In the genomic region with DNA sequence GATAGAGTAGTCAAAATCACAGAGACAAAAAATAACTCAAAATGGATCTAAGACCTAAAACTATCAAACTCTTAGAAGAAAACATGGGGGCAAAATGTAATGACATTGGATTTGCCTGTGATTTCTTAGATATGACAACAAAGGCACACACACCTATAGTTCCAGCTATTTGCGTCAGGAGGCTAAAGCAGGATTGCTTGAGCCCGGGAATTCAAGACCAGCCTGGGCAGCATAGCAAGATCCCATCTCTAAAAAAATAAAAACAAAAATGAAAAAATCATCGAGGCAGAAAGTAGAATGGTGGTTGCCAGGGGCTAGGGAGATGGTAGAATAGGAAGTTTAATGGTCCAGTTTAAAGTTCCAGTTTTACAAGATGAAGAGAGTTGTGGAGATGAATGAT, we compare ENCODE assay signal across 22 cellular contexts.
DNase-seq lines count a peak whose midpoint lies in the region; ATAC-seq, FAIRE-seq and TF ChIP-seq lines count a peak whose summit lies in the region.
"Had no signal": no experiment of that assay in that cellular context is flagged by ENCODE, and none has a peak within 500 bp of the region (broad histone marks: within the 10 kb centered on the region; RNA-seq: fewer than 3 reads in every experiment).

No MANE protein-coding gene starts in this region.

- WGBS in HepG2 (ENCODE audit: low lambda C conversion rate) = 80% methylated on average over 3 of the region's 3 CpGs
- WGBS in right lobe of liver (ENCODE audit: insufficient coverage, low coverage, low lambda C conversion rate, missing lambda C conversion rate) = 97% methylated on average over 3 of the region's 3 CpGs
- 81% methylated on average over 3 of the region's 3 CpGs for WGBS in K562 (ENCODE audit: insufficient coverage, low coverage, missing lambda C conversion rate)
- WGBS in mesenchymal stem cell = 96% methylated on average over 2 of the region's 3 CpGs

- no peak overlapping the region for H2BK120ac ChIP-seq in mesenchymal stem cell (ENCODE audit: low read depth, low read length)

- no peaks in the 10 kb centered on the region for H3K27me3 Mint-ChIP-seq in WTC11 (ENCODE audit: low read depth)
- H3K27me3 Mint-ChIP-seq: B cell; CD4-positive, alpha-beta T cell had no signal

- no peak overlapping the region for H3K4ac ChIP-seq in mesenchymal stem cell (ENCODE audit: low read depth in 1 of 2, low read length in 2 of 2)

- H3K9me3 ChIP-seq in HepG2 (ENCODE audit: low read length) (no peaks in the 10 kb centered on the region), right lobe of liver (no peaks in the 10 kb centered on the region), K562 (replicated peaks; ENCODE audit: control insufficient read depth, insufficient read depth, low read depth, low read length) (no peaks in the 10 kb centered on the region), mesenchymal stem cell (ENCODE audit: control insufficient read depth, low read length) (no peaks in the 10 kb centered on the region)
- H3K9me3 ChIP-seq: A549; BLaER1 treated with 17β-estradiol and CSF1 and Interleukin-3, amounts not matched to agents 10 nM and 100 nM; Caco-2 had no signal

- H3K27ac ChIP-seq in HepG2 (ENCODE audit: extremely low read length, insufficient read depth, low read length) (no peak overlapping the region), right lobe of liver (no peak overlapping the region), K562 (ENCODE audit: extremely low read depth, low read depth, low read length) (no peak overlapping the region), mesenchymal stem cell (ENCODE audit: low read length, poor library complexity, severe bottlenecking) (no peak overlapping the region)
- H3K27ac ChIP-seq: 22Rv1; A549; BLaER1 treated with 17β-estradiol and CSF1 and Interleukin-3, amounts not matched to agents 10 nM and 100 nM; C4-2B had no signal

- H4K8ac ChIP-seq in mesenchymal stem cell (ENCODE audit: low read length) = no peak overlapping the region

- no peak overlapping the region for H2BK5ac ChIP-seq in mesenchymal stem cell (ENCODE audit: low read depth, low read length, poor library complexity, severe bottlenecking)

- H3K9ac ChIP-seq in HepG2 (ENCODE audit: insufficient read depth, low read depth, low read length) = no peak overlapping the region
- no peak overlapping the region for H3K9ac ChIP-seq in K562 (ENCODE audit: insufficient read depth in 1 of 2, low read depth in 2 of 2, low read length in 2 of 2)
- H3K9ac ChIP-seq in mesenchymal stem cell (ENCODE audit: low read length) = no peak overlapping the region
- H3K9ac ChIP-seq: BLaER1 treated with 17β-estradiol and CSF1 and Interleukin-3, amounts not matched to agents 10 nM and 100 nM had no signal

- TF ChIP-seq POLR2A in HepG2 (IDR thresholded peaks at IDR 0.05; ENCODE audit: insufficient read depth in 1 of 2, low read depth in 2 of 2, low read length in 2 of 2) = no peak
- TF ChIP-seq POLR2A in right lobe of liver (IDR thresholded peaks at IDR 0.05) = no peak
- TF ChIP-seq POLR2A in K562 (conservative IDR thresholded peaks at IDR 0.05) = no peak

- H3K4me3 Mint-ChIP-seq in WTC11 = no peak overlapping the region
- H3K4me3 Mint-ChIP-seq: B cell; CD4-positive, alpha-beta T cell; CD8-positive, alpha-beta T cell had no signal

- peaks cover 6% of the 10 kb centered on the region; the same call in 1 of the 2 replicates for H3K9me3 Mint-ChIP-seq in WTC11
- H3K9me3 Mint-ChIP-seq: CD4-positive, alpha-beta T cell; CD8-positive, alpha-beta T cell had no signal

- TF ChIP-seq CTCF in HepG2 (CRISPR knock-in tag; IDR thresholded peaks at IDR 0.05) = no peak
- no peak for TF ChIP-seq CTCF in right lobe of liver (IDR thresholded peaks at IDR 0.05)
- TF ChIP-seq CTCF in WTC11 (IDR thresholded peaks at IDR 0.05) = no peak
- TF ChIP-seq CTCF in K562 (IDR thresholded peaks at IDR 0.05 in 2 of 3, conservative IDR thresholded peaks at IDR 0.05 in 1 of 3; ENCODE audit: insufficient read depth in 2 of 3, low read depth in 1 of 3, low read length in 3 of 3) = no peak

- H3K9me1 ChIP-seq in K562 (ENCODE audit: control insufficient read depth, insufficient read depth, low read length) = peaks cover 5% of the 10 kb centered on the region

- H2AFZ ChIP-seq in HepG2 (ENCODE audit: low read length) (no peak overlapping the region), K562 (ENCODE audit: low read depth, low read length) (no peak overlapping the region), mesenchymal stem cell (ENCODE audit: low read depth, low read length) (no peak overlapping the region)

- no peak overlapping the region for H3K27ac Mint-ChIP-seq in WTC11
- H3K27ac Mint-ChIP-seq: B cell; CD4-positive, alpha-beta T cell; CD8-positive, alpha-beta T cell had no signal

- no peak for TF ChIP-seq RAD21 in HepG2 (CRISPR knock-in tag; IDR thresholded peaks at IDR 0.05)
- TF ChIP-seq RAD21 in K562 (CRISPR knock-in tag; conservative IDR thresholded peaks at IDR 0.05 in 1 of 2, IDR thresholded peaks at IDR 0.05 in 1 of 2) = no peak

- H3K23ac ChIP-seq in mesenchymal stem cell (ENCODE audit: low read length in 2 of 2) = no peak overlapping the region

- H4K91ac ChIP-seq in mesenchymal stem cell (ENCODE audit: low read length) = no peak overlapping the region

- H3K79me2 ChIP-seq in HepG2 (ENCODE audit: insufficient read depth, low read length) = no peaks in the 10 kb centered on the region
- H3K79me2 ChIP-seq in K562 (ENCODE audit: control insufficient read depth, insufficient read depth, low read length) = no peaks in the 10 kb centered on the region

- H3K27me3 ChIP-seq in HepG2 (ENCODE audit: control insufficient read depth in 1 of 2, insufficient read depth in 2 of 2, low read length in 2 of 2) = no peaks in the 10 kb centered on the region
- H3K27me3 ChIP-seq in right lobe of liver = no peaks in the 10 kb centered on the region
- no peaks in the 10 kb centered on the region for H3K27me3 ChIP-seq in K562 (ENCODE audit: control insufficient read depth in 2 of 2, insufficient read depth in 2 of 2, low read length in 2 of 2)
- H3K27me3 ChIP-seq in mesenchymal stem cell (ENCODE audit: control insufficient read depth in 1 of 2, insufficient read depth in 1 of 2, low read length in 2 of 2) = no peaks in the 10 kb centered on the region
- H3K27me3 ChIP-seq: BLaER1 treated with 17β-estradiol and CSF1 and Interleukin-3, amounts not matched to agents 10 nM and 100 nM had no signal

- peaks cover 3 to 27% of the 10 kb centered on the region in 2 experiments for H3K36me3 ChIP-seq in HepG2 (replicated peaks in 1 of 2; ENCODE audit: control insufficient read depth in 1 of 2, insufficient read depth in 2 of 2, low read length in 2 of 2)
- H3K36me3 ChIP-seq in right lobe of liver = peaks cover 0 to 4% (median 1%) of the 10 kb centered on the region in 4 donors
- peaks cover 42% of the 10 kb centered on the region for H3K36me3 ChIP-seq in K562 (ENCODE audit: control insufficient read depth, insufficient read depth, low read length)
- peaks cover 3 to 65% of the 10 kb centered on the region in 2 experiments for H3K36me3 ChIP-seq in mesenchymal stem cell (ENCODE audit: control insufficient read depth in 1 of 2, insufficient read depth in 2 of 2, low read depth in 1 of 2, low read length in 2 of 2)

- TF ChIP-seq EP300 in HepG2 (IDR thresholded peaks at IDR 0.05; ENCODE audit: low read depth in 2 of 2, low read length in 2 of 2) (no peak), HepG2 (CRISPR knock-in tag; IDR thresholded peaks at IDR 0.05; ENCODE audit: borderline replicate concordance) (no peak), K562 (IDR thresholded peaks at IDR 0.05; ENCODE audit: low read length) (no peak)

- POLR2A ChIA-PET in HepG2 (lab: Yijun Ruan, JAX) (no interaction called here), WTC11 (lab: Charles Lee) (no interaction called here), K562 (lab: Yijun Ruan, JAX) (no interaction called here)

- in situ Hi-C loops in HepG2 (cut with HindIII; ENCODE audit: extremely low pct_ligation_motif_present, low pct_unique_long_range_greater_than_20kb) = no loop called here
- in situ Hi-C loops in K562 (cut with MboI) = no loop called here

- H2BK12ac ChIP-seq in mesenchymal stem cell (ENCODE audit: low read length in 2 of 2) = no peak overlapping the region

- CTCF ChIA-PET in HepG2 (lab: Yijun Ruan, JAX; ENCODE audit: low intra/inter-chr PET ratio, low total read pairs) (no interaction called here), WTC11 (lab: Charles Lee) (no interaction called here), K562 (lab: Yijun Ruan, JAX; ENCODE audit: low intra/inter-chr PET ratio) (interaction anchor here (1.0 kb wide), 1 partner anchor 44 kb away, joined by 3 read pairs; no protein-coding TSS in a partner anchor)

- H3K79me1 ChIP-seq in mesenchymal stem cell (replicated peaks; ENCODE audit: low read length, poor library complexity, severe bottlenecking) = peaks cover 1% of the 10 kb centered on the region

- no peak overlapping the region for H3K14ac ChIP-seq in mesenchymal stem cell (ENCODE audit: low read length in 2 of 2)

- H2BK15ac ChIP-seq in mesenchymal stem cell (ENCODE audit: low read depth, poor library complexity, severe bottlenecking) = no peak overlapping the region

- H3K18ac ChIP-seq in mesenchymal stem cell (ENCODE audit: low read depth in 1 of 2, low read length in 2 of 2) = no peak overlapping the region

- peaks cover 40% of the 10 kb centered on the region for H3K36me3 Mint-ChIP-seq in WTC11

- H3K4me1 ChIP-seq in HepG2 (ENCODE audit: insufficient read depth, low read length) = peaks cover 15% of the 10 kb centered on the region
- H3K4me1 ChIP-seq in right lobe of liver = peaks cover 0 to 13% (median 4%) of the 10 kb centered on the region in 4 donors
- peaks cover 3 to 14% of the 10 kb centered on the region in 2 experiments for H3K4me1 ChIP-seq in K562 (replicated peaks in 1 of 2; ENCODE audit: control insufficient read depth in 2 of 2, insufficient read depth in 2 of 2, low read length in 2 of 2)
- H3K4me1 ChIP-seq in mesenchymal stem cell (ENCODE audit: control insufficient read depth, insufficient read depth, low read depth, low read length) = no peaks in the 10 kb centered on the region
- H3K4me1 ChIP-seq: Caco-2 had no signal

- H2AK5ac ChIP-seq in mesenchymal stem cell (ENCODE audit: low read length, severe bottlenecking) = no peak overlapping the region

- H3K4me1 Mint-ChIP-seq in WTC11 = no peaks in the 10 kb centered on the region
- H3K4me1 Mint-ChIP-seq: B cell had no signal

- no peak for FAIRE-seq in HepG2 (lab: Jason Lieb, UNC)
- FAIRE-seq in K562 (lab: Jason Lieb, UNC) = no peak
- FAIRE-seq: A549, D721Med, G401.6, GM12892, GM18507 had no signal

- DNase-seq in HepG2 (ENCODE audit: low spot score) (no peak), right lobe of liver (no peak), WTC11 (ENCODE audit: low spot score) (no peak), K562 (ENCODE audit: extremely low read depth in 1 of 4, low spot score in 3 of 4) (no peak), mesenchymal stem cell (no peak)
- DNase-seq: AML-193; Caco-2; Calu3; CD4-positive, alpha-beta T cell; CD8-positive, alpha-beta T cell; DMS79 treated with DMSO at 0.1 percent for 48 hours; GF-D8 had no signal

- intact Hi-C loops in HepG2 (cut with micrococcal nuclease; ENCODE audit: unreplicated experiment) = no loop called here
- intact Hi-C loops in right lobe of liver (cut with DNase I) = no loop called here
- intact Hi-C loops in K562 (cut with micrococcal nuclease) = no loop called here

- BruUV-seq in HepG2 (replicated peaks; lab: Mats Ljungman, UMichigan) (TSS peak; percentile 17), K562 (replicated peaks; lab: Mats Ljungman, UMichigan) (no TSS peak)

- H3K4me3 ChIP-seq in HepG2 (replicated peaks in 1 of 3; ENCODE audit: insufficient read depth in 1 of 3, low read depth in 2 of 3, low read length in 3 of 3) (no peak overlapping the region), right lobe of liver (no peak overlapping the region), K562 (no peak overlapping the region), mesenchymal stem cell (ENCODE audit: insufficient read depth in 1 of 2, low read depth in 1 of 2, low read length in 2 of 2) (no peak overlapping the region)
- H3K4me3 ChIP-seq: A549; BLaER1 treated with 17β-estradiol and CSF1 and Interleukin-3, amounts not matched to agents 10 nM and 100 nM had no signal

- H4K20me1 ChIP-seq in HepG2 (ENCODE audit: insufficient read depth, low read length) (no peaks in the 10 kb centered on the region), K562 (replicated peaks; ENCODE audit: control insufficient read depth, insufficient read depth, low read length) (peaks cover 8% of the 10 kb centered on the region)

- ATAC-seq in HepG2 (no peak), right lobe of liver (no peak), WTC11 (no peak), K562 (no peak), GM21447 (IDR thresholded peaks at IDR 0.05; ENCODE audit: unreplicated experiment) (no peak)
- ATAC-seq: A549; CD8-positive, alpha-beta T cell had no signal

- H3K4me2 ChIP-seq in HepG2 (ENCODE audit: low read depth, low read length) = no peak overlapping the region
- no peak overlapping the region for H3K4me2 ChIP-seq in K562 (ENCODE audit: insufficient read depth, low read length)
- no peak overlapping the region for H3K4me2 ChIP-seq in mesenchymal stem cell (ENCODE audit: low read length, poor library complexity, severe bottlenecking)
- H3K4me2 ChIP-seq: A549; BLaER1 treated with 17β-estradiol and CSF1 and Interleukin-3, amounts not matched to agents 10 nM and 100 nM had no signal
